12 cellular contexts compared by ENCODE assay signal in genomic region chr10:59557642-59558041, GRCh38.
"Had no signal": no experiment of that assay in that cellular context is flagged by ENCODE, and none has a peak within 500 bp of the region (broad histone marks: within the 10 kb centered on the region; RNA-seq: fewer than 3 reads in every experiment).

No MANE protein-coding gene starts in this region.

- H3K36me3 ChIP-seq: esophagus squamous epithelium, left ventricle myocardium inferior, sigmoid colon, suprapubic skin had no signal

- H3K27ac ChIP-seq: esophagus squamous epithelium, left ventricle myocardium inferior, sigmoid colon, suprapubic skin had no signal

- H3K4me3 ChIP-seq: esophagus squamous epithelium, left ventricle myocardium inferior, sigmoid colon, suprapubic skin had no signal

- H3K4me1 ChIP-seq: left ventricle myocardium inferior, suprapubic skin had no signal

- H3K9me3 ChIP-seq: esophagus squamous epithelium, left ventricle myocardium inferior, sigmoid colon, suprapubic skin had no signal

- H3K27me3 ChIP-seq: esophagus squamous epithelium, sigmoid colon, suprapubic skin had no signal

- DNase-seq: activated CD4-positive, alpha-beta memory T cell treated with anti-CD3 and anti-CD28 coated beads, Interleukin-2, amount 10 ng/mL, durations not matched to agents 7 days and 5 days; activated CD4-positive, alpha-beta T cell treated with anti-CD3 and anti-CD28 coated beads for 1 hour; activated naive CD8-positive, alpha-beta T cell treated with anti-CD3 and anti-CD28 coated beads, Interleukin-2, amount 10 ng/mL, durations not matched to agents 7 days and 5 days; activated T-cell treated with anti-CD3 and anti-CD28 coated beads, Interleukin-2, amount 50 U/mL, for 72 hours; anterior cingulate cortex; esophagus squamous epithelium; foreskin fibroblast; left ventricle myocardium inferior; sigmoid colon; stimulated activated CD4-positive, alpha-beta T cell treated with anti-CD3 and anti-CD28 coated beads, Interleukin-2, amount 100 ng/mL, for 48 hours; stimulated activated naive CD8-positive, alpha-beta T cell treated with anti-CD3 and anti-CD28 coated beads, Interleukin-15, Interleukin-2, amounts not matched to agents 100 U/mL and 50 U/mL, for 24 hours had no signal

- ATAC-seq: activated T-cell treated with anti-CD3 and anti-CD28 coated beads, Interleukin-2, amount 50 U/mL, for 72 hours; stimulated activated naive CD8-positive, alpha-beta T cell treated with anti-CD3 and anti-CD28 coated beads, Interleukin-15, Interleukin-2, amounts not matched to agents 100 U/mL and 50 U/mL, for 24 hours had no signal
